In genomic region chr17:64077409-64077808, GRCh38 we compare ENCODE assay signal across 1 cellular context.
TF ChIP-seq lines count a peak whose summit lies in the region.

No MANE protein-coding gene starts in this region.

TF ChIP-seq in HepG2, 621 proteins besides CTCF, POLR2A, EP300 and RAD21:
- TF ChIP-seq ZBTB33 (CRISPR knock-in tag; IDR thresholded peaks at IDR 0.05) (peak; percentile 92), NR2F1 (CRISPR knock-in tag; IDR thresholded peaks at IDR 0.05) (no peak), CEBPB (IDR thresholded peaks at IDR 0.05; ENCODE audit: borderline replicate concordance, low read depth, low read length) (no peak), ETV5 (CRISPR knock-in tag; IDR thresholded peaks at IDR 0.05; ENCODE audit: borderline replicate concordance) (no peak), SP4 (CRISPR knock-in tag; IDR thresholded peaks at IDR 0.05) (0 out of 2 replicates have a peak, but pooled peaks have one; percentile 20), FOSL2 (CRISPR knock-in tag; IDR thresholded peaks at IDR 0.05) (peak; percentile 65), ZNF335 (CRISPR knock-in tag; IDR thresholded peaks at IDR 0.05) (no peak)
